Comparison of ENCODE assay signal across 8 cellular contexts in the genomic region with DNA sequence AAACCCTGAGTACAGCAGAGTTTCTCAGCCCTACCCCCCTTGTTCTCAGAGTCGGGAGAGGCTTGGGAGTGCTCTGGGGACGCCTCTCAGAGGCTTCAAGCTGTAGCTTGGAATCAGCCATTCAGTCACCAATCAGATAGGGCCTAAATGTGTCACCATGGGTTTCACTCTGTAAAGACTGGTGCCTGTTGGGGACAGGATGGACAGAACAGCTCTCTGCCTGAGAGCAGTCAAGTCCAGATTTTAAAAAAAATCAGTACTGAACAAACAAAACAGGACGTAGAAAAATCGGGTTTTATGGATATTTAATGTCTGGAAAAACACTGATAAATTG. TPM values are rescaled to one million over a fixed set of nuclear protein-coding genes. Genes with fewer than 3 reads are reported as not detected.
A peak's percentile ranks its signal among the peaks of the same experiment; 100 is the strongest.
DNase-seq lines count a peak whose midpoint lies in the region; ATAC-seq and TF ChIP-seq lines count a peak whose summit lies in the region.

No MANE protein-coding gene starts in this region.

- H3K27me3 ChIP-seq in AG04450 (ENCODE audit: control insufficient read depth, insufficient read depth, low read length) (no peaks in the 10 kb centered on the region), IMR-90 (ENCODE audit: control insufficient read depth, insufficient read depth, low read length) (no peaks in the 10 kb centered on the region), muscle layer of duodenum (ENCODE audit: low read depth, low read length) (no peaks in the 10 kb centered on the region)

- H3K36me3 ChIP-seq in IMR-90 (ENCODE audit: control insufficient read depth, insufficient read depth, low read length), result peaks cover 39% of the 10 kb centered on the region
- H3K36me3 ChIP-seq in muscle layer of duodenum (ENCODE audit: control insufficient read depth in 1 of 2, insufficient read depth in 2 of 2, low read length in 2 of 2), result peaks cover 18 to 42% of the 10 kb centered on the region in 2 donors

- peaks cover 21 to 61% of the 10 kb centered on the region in 2 experiments; a peak in 3 of 4 replicates for H3K79me1 ChIP-seq in IMR-90 (ENCODE audit: low read depth in 1 of 2, low read length in 2 of 2)

- peak overlapping the region; percentile 72; the same call in 1 of the 2 replicates for H2BK120ac ChIP-seq in IMR-90 (ENCODE audit: low read depth, low read length)

- in situ Hi-C loops in IMR-90 (cut with MboI; ENCODE audit: low sequenced_read_pairs), result no loop called here

- H4K5ac ChIP-seq in IMR-90 (ENCODE audit: low read depth, low read length), result no peak overlapping the region; the same call in 1 of the 2 replicates

- H3K9ac ChIP-seq in IMR-90 (ENCODE audit: low read depth, low read length), result peak overlapping the region; percentile 96

- peaks cover 21% of the 10 kb centered on the region for H3K9me1 ChIP-seq in IMR-90 (ENCODE audit: insufficient read depth, low read length)

- no peak overlapping the region for H2BK20ac ChIP-seq in IMR-90 (ENCODE audit: low read depth, low read length)

- H3K4ac ChIP-seq in IMR-90 (ENCODE audit: low read depth, low read length), result peak overlapping the region; percentile 96

- WGBS in IMR-90 (ENCODE audit: extremely low coverage in 2 of 2, insufficient read length in 1 of 2), 2 experiments, result no CpG with 5 or more reads among the region's 4 CpGs

- peaks cover 56% of the 10 kb centered on the region for H4K20me1 ChIP-seq in IMR-90 (ENCODE audit: insufficient read depth, low read length)

- TF ChIP-seq CTCF in AG04450 (IDR thresholded peaks at IDR 0.05; ENCODE audit: low read depth, low read length) (no peak), IMR-90 (conservative IDR thresholded peaks at IDR 0.05; ENCODE audit: low read depth, low read length) (no peak)

- ATAC-seq in IMR-90 (ENCODE audit: low read depth) (no peak), HG02884 (IDR thresholded peaks at IDR 0.05; ENCODE audit: unreplicated experiment) (no peak), HG02938 (IDR thresholded peaks at IDR 0.05; ENCODE audit: unreplicated experiment) (no peak)

- BruUV-seq in IMR-90 (replicated peaks; lab: Mats Ljungman, UMichigan), result no TSS peak

- peak overlapping the region; percentile 95 for H3K4me3 ChIP-seq in AG04450 (ENCODE audit: low read depth, low read length)
- peak overlapping the region; percentile 66 for H3K4me3 ChIP-seq in IMR-90 (ENCODE audit: insufficient read depth, low read depth, low read length)
- peak overlapping the region; percentile 89 to 97 for H3K4me3 ChIP-seq in muscle layer of duodenum (ENCODE audit: low read depth in 1 of 2, low read length in 2 of 2)

- H3K14ac ChIP-seq in IMR-90 (replicated peaks; ENCODE audit: low read depth, low read length), result peak overlapping the region; percentile 99

- H3K23ac ChIP-seq in IMR-90 (ENCODE audit: low read depth, low read length), result peak overlapping the region; percentile 98

- peak overlapping the region; percentile 98 for H3K4me2 ChIP-seq in IMR-90 (ENCODE audit: low read depth, low read length)

- peak overlapping the region; percentile 91 for H3K27ac ChIP-seq in AG04450 (ENCODE audit: low read depth, low read length)
- H3K27ac ChIP-seq in IMR-90 (ENCODE audit: insufficient read depth, low read length), result peak overlapping the region; percentile 94
- H3K27ac ChIP-seq in caudate nucleus (ENCODE audit: low read depth, low read length), result peak overlapping the region; percentile 85
- peak overlapping the region; percentile 98 for H3K27ac ChIP-seq in muscle layer of duodenum (ENCODE audit: low read length)

- peak overlapping the region; percentile 99 for H2AFZ ChIP-seq in IMR-90 (replicated peaks; ENCODE audit: low read length, poor library complexity)

- peak overlapping the region; percentile 81 for H4K91ac ChIP-seq in IMR-90 (ENCODE audit: insufficient read depth, low read depth, low read length)

- no peak; the same call in 1 of the 2 replicates for TF ChIP-seq POLR2A in IMR-90 (IDR thresholded peaks at IDR 0.05; ENCODE audit: low read depth, low read length)

- POLR2A ChIA-PET in AG04450 (lab: Yijun Ruan, JAX) (no interaction called here), IMR-90 (lab: Charles Lee; ENCODE audit: unreplicated experiment) (no interaction called here)

- dilution Hi-C loops in IMR-90 (cut with HindIII; ENCODE audit: low sequenced_read_pairs, unreplicated experiment), result no loop called here

- peak overlapping the region; percentile 90 for H2BK5ac ChIP-seq in IMR-90 (ENCODE audit: low read depth, low read length, poor library complexity, severe bottlenecking)

- CTCF ChIA-PET in AG04450 (lab: Charles Lee), result interaction anchor here (1.0 kb wide), 1 partner anchor 286 kb away, joined by 3 read pairs; no protein-coding TSS in a partner anchor
- CTCF ChIA-PET in IMR-90 (lab: Yijun Ruan, JAX), result no interaction called here

- DNase-seq in AG04450 (ENCODE audit: low read depth, low spot score) (no peak), IMR-90 (no peak), caudate nucleus (lab: John Stamatoyannopoulos, UW) (no peak), COLO829 (ENCODE audit: low spot score) (no peak), nucleus accumbens (lab: John Stamatoyannopoulos, UW) (no peak)

- H2AK5ac ChIP-seq in IMR-90 (ENCODE audit: low read depth, low read length), result peak overlapping the region; percentile 90

- H2AK9ac ChIP-seq in IMR-90 (replicated peaks; ENCODE audit: low read depth, low read length, poor library complexity), result peak overlapping the region; percentile 97

- peak overlapping the region; percentile 46; the same call in 1 of the 3 replicates for H2BK15ac ChIP-seq in IMR-90 (ENCODE audit: low read depth, low read length)

- peak overlapping the region; percentile 52 to 76; a peak in 2 of 4 replicates for H4K8ac ChIP-seq in IMR-90 (ENCODE audit: low read depth in 2 of 2, low read length in 2 of 2)

- H3K4me1 ChIP-seq in IMR-90 (ENCODE audit: control insufficient read depth, insufficient read depth, low read length) (peaks cover 3% of the 10 kb centered on the region; the same call in 1 of the 2 replicates), muscle layer of duodenum (ENCODE audit: control insufficient read depth in 1 of 2, insufficient read depth in 2 of 2, low read length in 2 of 2) (peaks cover 9 to 23% of the 10 kb centered on the region in 2 donors)

- intact Hi-C loops in IMR-90 (cut with micrococcal nuclease), result loop anchor here (1.0 to 10.0 kb wide), 4 partner anchors 120 to 213 kb away; a partner anchor contains a TSS

- H3K56ac ChIP-seq in IMR-90 (ENCODE audit: extremely low read depth, insufficient read depth, low read length), result peak overlapping the region; percentile 90

- no peak; the same call in 1 of the 2 replicates for TF ChIP-seq RAD21 in IMR-90 (IDR thresholded peaks at IDR 0.05; ENCODE audit: low read length)

- peak overlapping the region; percentile 70; the same call in 1 of the 2 replicates for H3K18ac ChIP-seq in IMR-90 (ENCODE audit: low read depth, low read length)

- H3K9me3 ChIP-seq in AG04450 (ENCODE audit: control insufficient read depth, insufficient read depth, low read length), result no peaks in the 10 kb centered on the region
- no peaks in the 10 kb centered on the region for H3K9me3 ChIP-seq in IMR-90 (ENCODE audit: control insufficient read depth, insufficient read depth, low read length)
- H3K9me3 ChIP-seq in muscle layer of duodenum (ENCODE audit: control insufficient read depth in 1 of 2, low read length in 2 of 2), result no peaks in the 10 kb centered on the region

TF ChIP-seq in IMR-90, 13 proteins besides CTCF, POLR2A, EP300 and RAD21:
- TF ChIP-seq FOS (IDR thresholded peaks at IDR 0.05; ENCODE audit: low read depth, low read length), result no peak
- no peak for TF ChIP-seq CEBPB (IDR thresholded peaks at IDR 0.05; ENCODE audit: low read depth, low read length)
- TF ChIP-seq CHD1 (IDR thresholded peaks at IDR 0.05; ENCODE audit: low read depth, low read length), result no peak
- no peak for TF ChIP-seq MXI1 (IDR thresholded peaks at IDR 0.05; ENCODE audit: borderline replicate concordance, low read depth, low read length)
- no peak for TF ChIP-seq RFX5 (IDR thresholded peaks at IDR 0.05; ENCODE audit: low read depth, low read length)
- TF ChIP-seq, protein P1, sequence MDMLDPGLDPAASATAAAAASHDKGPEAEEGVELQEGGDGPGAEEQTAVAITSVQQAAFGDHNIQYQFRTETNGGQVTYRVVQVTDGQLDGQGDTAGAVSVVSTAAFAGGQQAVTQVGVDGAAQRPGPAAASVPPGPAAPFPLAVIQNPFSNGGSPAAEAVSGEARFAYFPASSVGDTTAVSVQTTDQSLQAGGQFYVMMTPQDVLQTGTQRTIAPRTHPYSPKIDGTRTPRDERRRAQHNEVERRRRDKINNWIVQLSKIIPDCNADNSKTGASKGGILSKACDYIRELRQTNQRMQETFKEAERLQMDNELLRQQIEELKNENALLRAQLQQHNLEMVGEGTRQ (IDR thresholded peaks at IDR 0.05; ENCODE audit: low read depth, low read length), result no peak
- no peak for TF ChIP-seq BHLHE40 (IDR thresholded peaks at IDR 0.05; ENCODE audit: low read depth, low read length)
- TF ChIP-seq MAZ (IDR thresholded peaks at IDR 0.05; ENCODE audit: borderline replicate concordance, low read depth, low read length), result no peak
- TF ChIP-seq SMC3 (IDR thresholded peaks at IDR 0.05; ENCODE audit: low read depth, low read length), result no peak

RNA-seq across cellular contexts. Expression of a gene that starts 1.3 kb away (rescaled TPM):
- polyA plus RNA-seq in AG04450 (2011; rRNA removed) (29.3 and 35.8 TPM in 2 replicates), IMR-90 (2012; rRNA removed) (33.8 and 38.1 TPM in 2 replicates)
- polyA minus RNA-seq in AG04450 (2011; rRNA and poly(A)+ RNA removed), result 31.5 and 40.2 TPM in 2 replicates
- 44.4 and 47.2 TPM in 2 replicates for total RNA-seq in IMR-90 (2012; rRNA removed)
- 27.3 and 43.5 TPM in 2 replicates for polyA plus RNA-seq in IMR-90 (2012; cell fraction: cytosol; rRNA removed)
- polyA plus RNA-seq in IMR-90 (2012; cell fraction: nucleus; rRNA removed; ENCODE audit: low replicate concordance), result 13.3 and 24.4 TPM in 2 replicates
